21 cellular contexts compared by ENCODE assay signal in genomic region chr5:78621269-78621871, GRCh38. TPM values are rescaled to one million over a fixed set of nuclear protein-coding genes. Genes with fewer than 3 reads are reported as not detected.
DNase-seq lines count a peak whose midpoint lies in the region; ATAC-seq, FAIRE-seq and TF ChIP-seq lines count a peak whose summit lies in the region.
"Had no signal": no experiment of that assay in that cellular context is flagged by ENCODE, and none has a peak within 500 bp of the region (broad histone marks: within the 10 kb centered on the region; RNA-seq: fewer than 3 reads in every experiment).

No MANE protein-coding gene starts in this region.

- H3K36me3 Mint-ChIP-seq in type B pancreatic cell, result peaks cover 39% of the 10 kb centered on the region
- peaks cover 0 to 4% (median 0%) of the 10 kb centered on the region in 5 donors for H3K36me3 Mint-ChIP-seq in naive thymus-derived CD4-positive, alpha-beta T cell

- H4K20me1 ChIP-seq in HepG2 (ENCODE audit: insufficient read depth, low read length) (no peaks in the 10 kb centered on the region), PC-3 (ENCODE audit: low read length) (no peaks in the 10 kb centered on the region), fibroblast of lung (ENCODE audit: control insufficient read depth, extremely low read depth, insufficient read depth, low read length) (no peaks in the 10 kb centered on the region)

- H3K4me3 ChIP-seq in HepG2 (replicated peaks in 1 of 3; ENCODE audit: insufficient read depth in 1 of 3, low read depth in 2 of 3, low read length in 3 of 3) (no peak overlapping the region), right lobe of liver (no peak overlapping the region), PC-3 (ENCODE audit: low read length) (no peak overlapping the region), fibroblast of lung (replicated peaks in 1 of 4; ENCODE audit: control extremely low read depth in 1 of 4, insufficient read depth in 1 of 4, low read depth in 3 of 4, low read length in 4 of 4) (no peak overlapping the region), dorsolateral prefrontal cortex (no peak overlapping the region)
- no peak overlapping the region for H3K4me3 ChIP-seq in naive thymus-derived CD4-positive, alpha-beta T cell (ENCODE audit: low read length)
- H3K4me3 ChIP-seq: breast epithelium, ovary had no signal

- H3K27me3 ChIP-seq in HepG2 (ENCODE audit: control insufficient read depth in 1 of 2, insufficient read depth in 2 of 2, low read length in 2 of 2) (no peaks in the 10 kb centered on the region), right lobe of liver (no peaks in the 10 kb centered on the region), PC-3 (ENCODE audit: low read length) (no peaks in the 10 kb centered on the region), fibroblast of lung (ENCODE audit: control insufficient read depth, insufficient read depth, low read length) (no peaks in the 10 kb centered on the region), dorsolateral prefrontal cortex (no peaks in the 10 kb centered on the region)
- no peaks in the 10 kb centered on the region for H3K27me3 ChIP-seq in naive thymus-derived CD4-positive, alpha-beta T cell (ENCODE audit: control insufficient read depth in 2 of 2, insufficient read depth in 2 of 2, low read length in 2 of 2)
- H3K27me3 ChIP-seq: breast epithelium, ovary had no signal

- H3K9ac ChIP-seq in HepG2 (ENCODE audit: insufficient read depth, low read depth, low read length) (no peak overlapping the region), PC-3 (ENCODE audit: low read length) (no peak overlapping the region), fibroblast of lung (ENCODE audit: insufficient read depth, low read length) (no peak overlapping the region)

- peak overlapping the region; percentile 75 for H3K27ac Mint-ChIP-seq in type B pancreatic cell
- H3K27ac Mint-ChIP-seq in naive thymus-derived CD4-positive, alpha-beta T cell, result no peak overlapping the region
- H3K27ac Mint-ChIP-seq: activated naive CD4-positive, alpha-beta T cell treated with anti-CD3 and anti-CD28 coated beads for 36 hours; B cell had no signal

- H3K36me3 ChIP-seq in HepG2 (replicated peaks in 1 of 2; ENCODE audit: control insufficient read depth in 1 of 2, insufficient read depth in 2 of 2, low read length in 2 of 2) (peaks cover 8 to 26% of the 10 kb centered on the region in 2 experiments), right lobe of liver (no peaks in the 10 kb centered on the region), PC-3 (ENCODE audit: low read depth, low read length) (peaks cover 10% of the 10 kb centered on the region), fibroblast of lung (ENCODE audit: control insufficient read depth, insufficient read depth, low read length) (no peaks in the 10 kb centered on the region)
- H3K36me3 ChIP-seq in naive thymus-derived CD4-positive, alpha-beta T cell (ENCODE audit: control insufficient read depth in 2 of 3, insufficient read depth in 3 of 3, low read length in 3 of 3), result no peaks in the 10 kb centered on the region
- H3K36me3 ChIP-seq: breast epithelium, ovary had no signal

- no peaks in the 10 kb centered on the region for H3K9me2 ChIP-seq in PC-3 (replicated peaks; ENCODE audit: low read length)

- ATAC-seq in HepG2, result no peak
- no peak for ATAC-seq in right lobe of liver
- peak; percentile 50 for ATAC-seq in PC-3
- no peak for ATAC-seq in naive thymus-derived CD4-positive, alpha-beta T cell
- ATAC-seq: Panc1; stimulated activated naive CD8-positive, alpha-beta T cell treated with anti-CD3 and anti-CD28 coated beads, Interleukin-15, Interleukin-2, amounts not matched to agents 100 U/mL and 50 U/mL, for 24 hours had no signal

- no peaks in the 10 kb centered on the region for H3K27me3 Mint-ChIP-seq in type B pancreatic cell
- peaks cover 0 to 7% (median 0%) of the 10 kb centered on the region in 5 donors for H3K27me3 Mint-ChIP-seq in naive thymus-derived CD4-positive, alpha-beta T cell
- H3K27me3 Mint-ChIP-seq: B cell had no signal

- peaks cover 47% of the 10 kb centered on the region for H3K4me1 Mint-ChIP-seq in type B pancreatic cell (ENCODE audit: unreplicated experiment)
- no peaks in the 10 kb centered on the region for H3K4me1 Mint-ChIP-seq in naive thymus-derived CD4-positive, alpha-beta T cell

- H3K27ac ChIP-seq in HepG2 (ENCODE audit: extremely low read length, insufficient read depth, low read length) (no peak overlapping the region), right lobe of liver (no peak overlapping the region), PC-3 (ENCODE audit: low read length) (no peak overlapping the region), fibroblast of lung (ENCODE audit: insufficient read depth, low read length) (no peak overlapping the region), dorsolateral prefrontal cortex (peak overlapping the region in 1 of 59 donors; percentile 1)
- no peak overlapping the region for H3K27ac ChIP-seq in naive thymus-derived CD4-positive, alpha-beta T cell (ENCODE audit: low read depth, low read length)
- H3K27ac ChIP-seq: ovary had no signal

- in situ Hi-C loops in HepG2 (cut with HindIII; ENCODE audit: extremely low pct_ligation_motif_present, low pct_unique_long_range_greater_than_20kb), result no loop called here

- DNase-seq in HepG2 (ENCODE audit: low spot score) (no peak), right lobe of liver (no peak), PC-3 (no peak), fibroblast of lung (ENCODE audit: low read depth in 2 of 2) (peak; percentile 49 to 51), type B pancreatic cell (ENCODE audit: extremely low spot score, unreplicated experiment) (peak; percentile 22), NCI-H82 treated with DMSO at 0.1 percent for 48 hours (lab: John Stamatoyannopoulos, UW; ENCODE audit: unreplicated experiment) (no peak), dorsolateral prefrontal cortex (no peak)
- DNase-seq in naive thymus-derived CD4-positive, alpha-beta T cell, result no peak
- DNase-seq: activated CD4-positive, CD25-positive, alpha-beta regulatory T cell; activated naive CD4-positive, alpha-beta T cell treated with anti-CD3 and anti-CD28 coated beads for 36 hours; DMS79 treated with DMSO at 0.1 percent for 48 hours; endodermal cell; GOT3; midbrain; ovary; small intestine; stimulated activated naive CD8-positive, alpha-beta T cell treated with anti-CD3 and anti-CD28 coated beads, Interleukin-15, Interleukin-2, amounts not matched to agents 100 U/mL and 50 U/mL, for 24 hours had no signal

- no TSS peak for BruUV-seq in HepG2 (replicated peaks; lab: Mats Ljungman, UMichigan)
- no TSS peak for BruUV-seq in PC-3 (replicated peaks; lab: Mats Ljungman, UMichigan)

- POLR2A ChIA-PET in HepG2 (lab: Yijun Ruan, JAX), result no interaction called here
- POLR2A ChIA-PET in PC-3 (lab: Charles Lee; ENCODE audit: unreplicated experiment), result no interaction called here
- POLR2A ChIA-PET in naive thymus-derived CD4-positive, alpha-beta T cell (lab: Charles Lee), result no interaction called here

- TF ChIP-seq CTCF in HepG2 (CRISPR knock-in tag; IDR thresholded peaks at IDR 0.05) (no peak), right lobe of liver (IDR thresholded peaks at IDR 0.05) (no peak), PC-3 (conservative IDR thresholded peaks at IDR 0.05; ENCODE audit: low read depth, low read length) (no peak), fibroblast of lung (conservative IDR thresholded peaks at IDR 0.05 in 1 of 2, IDR thresholded peaks at IDR 0.05 in 1 of 2; ENCODE audit: low read depth in 1 of 2, low read length in 2 of 2) (no peak), type B pancreatic cell (conservative IDR thresholded peaks at IDR 0.05) (no peak), dorsolateral prefrontal cortex (IDR thresholded peaks at IDR 0.05 in 54 of 56, conservative IDR thresholded peaks at IDR 0.05 in 2 of 56; ENCODE audit: low read depth in 1 of 56, partially characterized antibody in 56 of 56) (no peak)

- peaks cover 4% of the 10 kb centered on the region for H3K9me3 Mint-ChIP-seq in type B pancreatic cell
- H3K9me3 Mint-ChIP-seq in naive thymus-derived CD4-positive, alpha-beta T cell, result peaks cover 0 to 11% (median 1%) of the 10 kb centered on the region in 11 donors

- no peaks in the 10 kb centered on the region for H3F3A ChIP-seq in PC-3 (ENCODE audit: low read length, unreplicated experiment)

- H3K4me1 ChIP-seq in HepG2 (ENCODE audit: insufficient read depth, low read length) (peaks cover 46% of the 10 kb centered on the region), right lobe of liver (no peaks in the 10 kb centered on the region), PC-3 (ENCODE audit: insufficient read depth, low read length) (peaks cover 12% of the 10 kb centered on the region), fibroblast of lung (ENCODE audit: control insufficient read depth, extremely low read depth, insufficient read depth, low read length) (no peaks in the 10 kb centered on the region)
- H3K4me1 ChIP-seq in naive thymus-derived CD4-positive, alpha-beta T cell (ENCODE audit: control insufficient read depth in 2 of 2, insufficient read depth in 2 of 2, low read length in 2 of 2), result no peaks in the 10 kb centered on the region
- H3K4me1 ChIP-seq: breast epithelium had no signal

- CTCF ChIA-PET in HepG2 (lab: Yijun Ruan, JAX; ENCODE audit: low intra/inter-chr PET ratio, low total read pairs), result no interaction called here
- CTCF ChIA-PET in PC-3 (lab: Charles Lee), result interaction anchor here (0.6 kb wide), 1 partner anchor 330 kb away, joined by 3 read pairs; no protein-coding TSS in a partner anchor
- CTCF ChIA-PET in naive thymus-derived CD4-positive, alpha-beta T cell (lab: Charles Lee), result no interaction called here

- H3K4me2 ChIP-seq in HepG2 (ENCODE audit: low read depth, low read length) (no peak overlapping the region), PC-3 (ENCODE audit: low read length) (no peak overlapping the region), fibroblast of lung (ENCODE audit: extremely low read depth, insufficient read depth, low read length) (no peak overlapping the region)

- H3K79me2 ChIP-seq in HepG2 (ENCODE audit: insufficient read depth, low read length), result peaks cover 21% of the 10 kb centered on the region
- peaks cover 10% of the 10 kb centered on the region; the same call in 1 of the 2 replicates for H3K79me2 ChIP-seq in PC-3 (ENCODE audit: low read length)
- no peaks in the 10 kb centered on the region for H3K79me2 ChIP-seq in fibroblast of lung (ENCODE audit: control insufficient read depth, insufficient read depth, low read length)

- H3K9me3 ChIP-seq in HepG2 (ENCODE audit: low read length), result no peaks in the 10 kb centered on the region
- no peaks in the 10 kb centered on the region for H3K9me3 ChIP-seq in right lobe of liver
- no peaks in the 10 kb centered on the region for H3K9me3 ChIP-seq in PC-3 (ENCODE audit: low read length)
- H3K9me3 ChIP-seq in fibroblast of lung (ENCODE audit: control insufficient read depth, insufficient read depth, low read depth, low read length), result no peaks in the 10 kb centered on the region
- H3K9me3 ChIP-seq in naive thymus-derived CD4-positive, alpha-beta T cell (ENCODE audit: control insufficient read depth in 2 of 3, low read length in 3 of 3), result no peaks in the 10 kb centered on the region
- H3K9me3 ChIP-seq: ovary had no signal

- peak overlapping the region; percentile 30 for H3K4me3 Mint-ChIP-seq in type B pancreatic cell
- no peak overlapping the region for H3K4me3 Mint-ChIP-seq in naive thymus-derived CD4-positive, alpha-beta T cell
- H3K4me3 Mint-ChIP-seq: activated naive CD4-positive, alpha-beta T cell treated with anti-CD3 and anti-CD28 coated beads for 36 hours; B cell; endodermal cell had no signal

- H2AFZ ChIP-seq in HepG2 (ENCODE audit: low read length) (no peak overlapping the region), PC-3 (ENCODE audit: low read length) (no peak overlapping the region), fibroblast of lung (ENCODE audit: low read length) (no peak overlapping the region)

- peak; percentile 15 for FAIRE-seq in HepG2 (lab: Jason Lieb, UNC)
- FAIRE-seq: small intestine, urothelium cell line had no signal

- TF ChIP-seq POLR2A in HepG2 (IDR thresholded peaks at IDR 0.05; ENCODE audit: insufficient read depth in 1 of 2, low read depth in 2 of 2, low read length in 2 of 2) (no peak), right lobe of liver (IDR thresholded peaks at IDR 0.05) (no peak)

- 44% methylated on average over 3 of the region's 3 CpGs for WGBS in HepG2 (ENCODE audit: low lambda C conversion rate)
- 25% methylated on average over 3 of the region's 3 CpGs for WGBS in right lobe of liver (ENCODE audit: insufficient coverage, low coverage, low lambda C conversion rate, missing lambda C conversion rate)

- TF ChIP-seq RAD21 in HepG2 (CRISPR knock-in tag; IDR thresholded peaks at IDR 0.05), result no peak

- intact Hi-C loops in HepG2 (cut with micrococcal nuclease; ENCODE audit: unreplicated experiment) (loop anchor here (5.0 kb wide), 2 partner anchors 64 to 84 kb away; no protein-coding TSS in a partner anchor), right lobe of liver (cut with DNase I) (no loop called here), PC-3 (cut with micrococcal nuclease) (no loop called here), dorsolateral prefrontal cortex (cut with DNase I) (no loop called here)
- intact Hi-C loops in naive thymus-derived CD4-positive, alpha-beta T cell (cut with micrococcal nuclease), result no loop called here

- TF ChIP-seq EP300 in HepG2 (IDR thresholded peaks at IDR 0.05; ENCODE audit: low read depth in 2 of 2, low read length in 2 of 2) (no peak), HepG2 (CRISPR knock-in tag; IDR thresholded peaks at IDR 0.05; ENCODE audit: borderline replicate concordance) (no peak)

RNA-seq across cellular contexts. Expression of gene LHFPL2, which starts 27.2 kb away (rescaled TPM):
- total RNA-seq in HepG2 (2016; rRNA removed; fragmentation: Illumina TruSeq; extraction: Trizol), result 20.0 TPM in 2 replicates
- total RNA-seq in HepG2 (2016; cell fraction: cytosol; rRNA removed; fragmentation: Illumina TruSeq; extraction: Trizol; ENCODE audit: low read depth), result 9.3 and 10.4 TPM in 2 replicates
- total RNA-seq in HepG2 (2016; cell fraction: insoluble cytoplasmic fraction; rRNA removed; fragmentation: Illumina TruSeq; extraction: Trizol), result 18.6 and 20.5 TPM in 2 replicates
- 15.5 and 16.5 TPM in 2 replicates for total RNA-seq in HepG2 (2016; cell fraction: membrane; rRNA removed; fragmentation: Illumina TruSeq; extraction: Trizol)
- total RNA-seq in HepG2 (2016; cell fraction: nucleus; rRNA removed; fragmentation: Illumina TruSeq; extraction: Trizol), result 29.5 and 30.3 TPM in 2 replicates
- 6.0 and 6.3 TPM in 2 replicates for polyA plus RNA-seq in HepG2 (2011; rRNA removed)
- 4.6 and 6.5 TPM in 2 replicates for polyA plus RNA-seq in HepG2 (2011; cell fraction: cytosol; rRNA removed)
- polyA plus RNA-seq in HepG2 (2011; cell fraction: nucleus; rRNA removed), result 8.6 and 9.9 TPM in 2 replicates
- 9.2 and 12.5 TPM in 2 replicates for polyA plus RNA-seq in HepG2 (2012)
- polyA plus RNA-seq in HepG2 (2016; cell fraction: cytosol; fragmentation: Illumina TruSeq; extraction: Trizol; ENCODE audit: low read depth), result 1.4 and 1.7 TPM in 2 replicates
- 12.6 and 13.6 TPM in 2 replicates for polyA plus RNA-seq in HepG2 (2016; cell fraction: insoluble cytoplasmic fraction; fragmentation: Illumina TruSeq; extraction: Trizol; ENCODE audit: low read depth)
- 5.8 and 5.9 TPM in 2 replicates for polyA plus RNA-seq in HepG2 (2016; cell fraction: membrane; fragmentation: Illumina TruSeq; extraction: Trizol; ENCODE audit: low read depth)
- 26.4 and 29.4 TPM in 2 replicates for polyA plus RNA-seq in HepG2 (2016; cell fraction: nucleus; fragmentation: Illumina TruSeq; extraction: Trizol; ENCODE audit: insufficient read depth, low read depth)
- polyA minus RNA-seq in HepG2 (2011; rRNA and poly(A)+ RNA removed; ENCODE audit: low replicate concordance), result 9.6 and 24.5 TPM in 2 replicates
- 13.1 and 14.4 TPM in 2 replicates for polyA minus RNA-seq in HepG2 (2011; cell fraction: cytosol; rRNA and poly(A)+ RNA removed)
- 23.7 and 26.4 TPM in 2 replicates for polyA minus RNA-seq in HepG2 (2011; cell fraction: nucleus; rRNA and poly(A)+ RNA removed)
- 10 to 100 TPM in 1 of 6 experiments, 1 to 10 TPM in 5; 2.6 to 11.8 (median 4.3) TPM for total RNA-seq in right lobe of liver
- 19.4 and 21.7 TPM in 2 replicates for total RNA-seq in PC-3 (2014; rRNA removed)
- 38.8 and 51.4 TPM in 2 replicates for total RNA-seq in fibroblast of lung
- polyA plus RNA-seq in fibroblast of lung, result 13.7 and 27.4 TPM in 2 replicates
- polyA plus RNA-seq in fibroblast of lung (2012), result 14.6 and 32.5 TPM in 2 replicates
- polyA minus RNA-seq in fibroblast of lung (ENCODE audit: low replicate concordance), result 13.7 and 57.6 TPM in 2 replicates
- total RNA-seq in type B pancreatic cell (ENCODE audit: low replicate concordance), result 17.9 and 35.3 TPM in 2 replicates
- 1 to 10 TPM in 3 of 5 experiments, under 1 TPM in 1, not detected in 1; 0.61 to 2.9 (median 2.2) TPM for total RNA-seq in naive thymus-derived CD4-positive, alpha-beta T cell
- under 1 TPM; 0.37 to 0.52 TPM for polyA plus RNA-seq in naive thymus-derived CD4-positive, alpha-beta T cell
- total RNA-seq in dorsolateral prefrontal cortex, result 10 to 100 TPM in 118 of 120 experiments, 1 to 10 TPM in 2; 8.2 to 40.9 (median 18.7) TPM
- total RNA-seq: activated naive CD4-positive, alpha-beta T cell treated with anti-CD3 and anti-CD28 coated beads for 36 hours had no signal

Comparison
In these comparisons a context has a peak if more than half of its experiments do, and no peak if none do; other contexts are left out.
1. DNase-seq: peak in fibroblast of lung (2 of 2) and type B pancreatic cell (single experiment); none in HepG2 (single experiment), right lobe of liver (0 of 3), PC-3 (single experiment), NCI-H82 treated with DMSO at 0.1 percent for 48 hours (single experiment), naive thymus-derived CD4-positive, alpha-beta T cell (0 of 9) and dorsolateral prefrontal cortex (0 of 10).